ENCODE assay signal across 8 cellular contexts in genomic region chr17:49230636-49231562, GRCh38. TPM values are rescaled to one million over a fixed set of nuclear protein-coding genes. Genes with fewer than 3 reads are reported as not detected.
DNase-seq lines count a peak whose midpoint lies in the region; ATAC-seq and TF ChIP-seq lines count a peak whose summit lies in the region.

Gene PHOSPHO1 (minus strand): TSS chr17:49230787. CDS start chr17:49226691, 4,096 bp downstream.

- H2AFZ ChIP-seq in neural progenitor cell (replicated peaks) = peak within 1 kb of the TSS; percentile 87

- TF ChIP-seq POLR2A in stomach (IDR thresholded peaks at IDR 0.05) = no peak

- H3K27ac ChIP-seq in RWPE1 (no peak within 1 kb of the TSS), neural progenitor cell (no peak within 1 kb of the TSS), stomach (peak within 1 kb of the TSS in 3 of 5 donors; percentile 11 to 46 (median 32))

- H3K27me3 ChIP-seq in neural progenitor cell (peaks cover 73% of the 10 kb centered on the region), stomach (peaks cover 0 to 49% (median 26%) of the 10 kb centered on the region in 3 donors)

- H3K4me1 ChIP-seq in neural progenitor cell (no peaks in the 10 kb centered on the region), stomach (peaks cover 8 to 32% (median 20%) of the 10 kb centered on the region in 4 donors)

- no peak within 1 kb of the TSS for H3K9ac ChIP-seq in neural progenitor cell

- WGBS in stomach, 5 donors = 3 to 11% (median 4%) methylated on average over 15 to 58 of the region's 58 CpGs

- H3K79me2 ChIP-seq in neural progenitor cell (ENCODE audit: low read depth) = no peaks in the 10 kb centered on the region

- H4K20me1 ChIP-seq in neural progenitor cell (ENCODE audit: low read depth) = no peaks in the 10 kb centered on the region

- TF ChIP-seq EP300 in stomach (IDR thresholded peaks at IDR 0.05) = no peak

- DNase-seq in D341Med (ENCODE audit: low spot score) = peak; percentile 100
- peak; percentile 84 for DNase-seq in RWPE1 (ENCODE audit: low spot score)
- peak; percentile 78 for DNase-seq in activated effector memory CD4-positive, alpha-beta T cell treated with Interleukin-2 at 50 U/mL for 16 hours
- peak; percentile 75 to 93 for DNase-seq in foreskin fibroblast
- DNase-seq in neural progenitor cell (ENCODE audit: low spot score) = peak; percentile 96
- DNase-seq in stomach = peak; percentile 86

- H3K4me3 Mint-ChIP-seq in IgD-negative memory B cell (peak within 1 kb of the TSS; percentile 81 to 93 (median 88)), neural progenitor cell (peak within 1 kb of the TSS; percentile 83)

- H3K4me1 Mint-ChIP-seq in IgD-negative memory B cell (peaks cover 4 to 14% (median 11%) of the 10 kb centered on the region in 3 donors), neural progenitor cell (peaks cover 11% of the 10 kb centered on the region)

- H3F3A ChIP-seq in neural progenitor cell (ENCODE audit: low read depth) = peaks cover 7% of the 10 kb centered on the region

- CTCF ChIA-PET in RWPE1 (lab: Yijun Ruan, JAX) = interaction anchor here (0.8 to 1.5 kb wide), 2 partner anchors 177 to 198 kb away, joined by 3 to 5 read pairs; no protein-coding TSS in a partner anchor

- H3K9me3 ChIP-seq in neural progenitor cell (ENCODE audit: low read depth) (no peaks in the 10 kb centered on the region), stomach (no peaks in the 10 kb centered on the region)

- intact Hi-C loops in stomach (cut with DNase I; ENCODE audit: low total_unique reads) = no loop called here

- H3K9me3 Mint-ChIP-seq in IgD-negative memory B cell (no peaks in the 10 kb centered on the region), neural progenitor cell (no peaks in the 10 kb centered on the region)

- H3K27me3 Mint-ChIP-seq in IgD-negative memory B cell (peaks cover 16% of the 10 kb centered on the region), neural progenitor cell (ENCODE audit: insufficient read depth, low read depth) (peaks cover 45% of the 10 kb centered on the region)

- H3K36me3 Mint-ChIP-seq in IgD-negative memory B cell = no peaks in the 10 kb centered on the region
- H3K36me3 Mint-ChIP-seq in neural progenitor cell = no peaks in the 10 kb centered on the region

- POLR2A ChIA-PET in RWPE1 (lab: Yijun Ruan, JAX; ENCODE audit: low non-redundant PET) = no interaction called here

- ATAC-seq in GM21526 (IDR thresholded peaks at IDR 0.05; ENCODE audit: low FRiP score, unreplicated experiment) = peak; percentile 85

- H3K4me3 ChIP-seq in foreskin fibroblast (ENCODE audit: low read depth in 1 of 2, low read length in 2 of 2) = peak within 1 kb of the TSS; percentile 53 to 74
- peak within 1 kb of the TSS; percentile 55 for H3K4me3 ChIP-seq in neural progenitor cell
- H3K4me3 ChIP-seq in stomach = peak within 1 kb of the TSS; percentile 49 to 60 (median 54)

- H3K36me3 ChIP-seq in neural progenitor cell (no peaks in the 10 kb centered on the region), stomach (no peaks in the 10 kb centered on the region)

- H3K4me2 ChIP-seq in neural progenitor cell = peak within 1 kb of the TSS; percentile 82

- TF ChIP-seq CTCF in RWPE1 (conservative IDR thresholded peaks at IDR 0.05; ENCODE audit: low read depth) (no peak), foreskin fibroblast (IDR thresholded peaks at IDR 0.05; ENCODE audit: low read depth, low read length) (no peak), neural progenitor cell (IDR thresholded peaks at IDR 0.05) (no peak), stomach (IDR thresholded peaks at IDR 0.05) (no peak)

- H3K27ac Mint-ChIP-seq in IgD-negative memory B cell (peak within 1 kb of the TSS in 1 of 3 donors; percentile 22), neural progenitor cell (no peak within 1 kb of the TSS)

RNA-seq across cellular contexts. Expression of gene PHOSPHO1, which starts in this region (rescaled TPM):
- polyA plus RNA-seq in IgD-negative memory B cell (1.0 TPM), stomach (under 1 TPM in 1 of 3 donors, not detected in 2; 0.35 TPM)
- total RNA-seq in neural progenitor cell (ENCODE audit: low replicate concordance) (0.06 TPM in 1 of 2 replicates, not detected in the other), stomach (1 to 10 TPM in 2 of 5 donors, not detected in 3; 1.7 to 7.7 TPM)

Comparison
In these comparisons a context has a peak if more than half of its experiments do, and no peak if none do; other contexts are left out.
1. Peak in DNase-seq, H3K4me3 ChIP-seq and H3K4me2 ChIP-seq in neural progenitor cell; RNA of the gene not detected or under 1 TPM.
2. H3K27ac ChIP-seq: peak in stomach (3 of 5); none in RWPE1 (single experiment) and neural progenitor cell (single experiment).
3. Peak in every context shown above with its lines, with median percentiles within 50 percentile points of each other: DNase-seq and H3K4me3 ChIP-seq.